In the genomic region with DNA sequence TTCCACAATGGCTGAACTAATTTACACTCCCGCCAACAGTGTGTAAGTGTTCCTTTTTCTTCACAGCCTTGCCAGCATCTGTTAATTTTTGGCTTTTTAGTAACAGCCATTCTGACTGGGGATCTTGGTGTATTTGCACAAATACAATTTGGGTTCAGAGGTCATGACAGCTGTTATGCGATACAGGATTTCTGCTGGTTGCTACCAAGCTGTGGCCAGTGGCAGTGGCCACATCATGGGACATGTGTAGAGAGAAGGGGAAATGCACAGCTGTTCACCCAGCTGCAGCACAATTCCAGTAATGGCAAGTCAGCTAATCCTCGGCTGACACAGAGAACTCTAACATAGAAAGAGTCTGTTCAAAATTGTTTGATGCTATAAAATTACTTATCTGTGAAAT, we compare ENCODE assay signal across 22 cellular contexts. TPM values are rescaled to one million over a fixed set of nuclear protein-coding genes. Genes with fewer than 3 reads are reported as not detected.
"Had no signal": no experiment of that assay in that cellular context is flagged by ENCODE, and none has a peak within 500 bp of the region (broad histone marks: within the 10 kb centered on the region; RNA-seq: fewer than 3 reads in every experiment).

No MANE protein-coding gene starts in this region.

- H3K27me3 ChIP-seq: body of pancreas, foreskin keratinocyte, hepatocyte, left lung, thyroid gland had no signal

- H3K27ac Mint-ChIP-seq: activated CD8-positive, alpha-beta T cell treated with anti-CD3 and anti-CD28 coated beads, Interleukin-2, amount 10 ng/mL, durations not matched to agents 7 days and 5 days; activated naive CD8-positive, alpha-beta T cell treated with anti-CD3 and anti-CD28 coated beads, Interleukin-2, amount 50 U/mL, for 24 hours; activated T-helper 1 cell treated with anti-CD3 and anti-CD28 coated beads, Interleukin-12 subunit alpha, Interleukin-12 subunit beta, Interleukin-2, Interleukin-4 antibody, amounts not matched to agents 30 ng/mL and 10 ng/mL and 1 ng/mL, durations not matched to agents 14 hours and 24 hours and 36 hours; immature natural killer cell; natural killer cell; progenitor cell of endocrine pancreas; stimulated activated naive CD8-positive, alpha-beta T cell treated with anti-CD3 and anti-CD28 coated beads, Interleukin-15, Interleukin-2, amounts not matched to agents 100 ng/mL and 50 ng/mL, for 24 hours had no signal

- H3K4me3 ChIP-seq: body of pancreas, hepatocyte, left lung, lung, thyroid gland had no signal

- H3K9me3 Mint-ChIP-seq: activated naive CD8-positive, alpha-beta T cell treated with anti-CD3 and anti-CD28 coated beads, Interleukin-2, amount 50 U/mL, for 24 hours; activated T-helper 1 cell treated with anti-CD3 and anti-CD28 coated beads, Interleukin-12 subunit alpha, Interleukin-12 subunit beta, Interleukin-2, Interleukin-4 antibody, amounts not matched to agents 30 ng/mL and 10 ng/mL and 1 ng/mL, durations not matched to agents 14 hours and 24 hours and 36 hours; immature natural killer cell; natural killer cell; stimulated activated naive CD8-positive, alpha-beta T cell treated with anti-CD3 and anti-CD28 coated beads, Interleukin-15, Interleukin-2, amounts not matched to agents 100 ng/mL and 50 ng/mL, for 24 hours had no signal

- H3K4me1 ChIP-seq: foreskin keratinocyte, thyroid gland had no signal

- H3K4me3 Mint-ChIP-seq: activated CD8-positive, alpha-beta T cell treated with anti-CD3 and anti-CD28 coated beads, Interleukin-2, amount 10 ng/mL, durations not matched to agents 7 days and 5 days; activated naive CD8-positive, alpha-beta T cell treated with anti-CD3 and anti-CD28 coated beads, Interleukin-2, amount 50 U/mL, for 24 hours; activated T-helper 1 cell treated with anti-CD3 and anti-CD28 coated beads, Interleukin-12 subunit alpha, Interleukin-12 subunit beta, Interleukin-2, Interleukin-4 antibody, amounts not matched to agents 30 ng/mL and 10 ng/mL and 1 ng/mL, durations not matched to agents 14 hours and 24 hours and 36 hours; immature natural killer cell; natural killer cell; stimulated activated naive CD8-positive, alpha-beta T cell treated with anti-CD3 and anti-CD28 coated beads, Interleukin-15, Interleukin-2, amounts not matched to agents 100 ng/mL and 50 ng/mL, for 24 hours had no signal

- H3K36me3 ChIP-seq: left lung, thyroid gland had no signal

- H3K27me3 Mint-ChIP-seq: activated naive CD8-positive, alpha-beta T cell treated with anti-CD3 and anti-CD28 coated beads, Interleukin-2, amount 50 U/mL, for 24 hours; stimulated activated naive CD8-positive, alpha-beta T cell treated with anti-CD3 and anti-CD28 coated beads, Interleukin-15, Interleukin-2, amounts not matched to agents 100 ng/mL and 50 ng/mL, for 24 hours had no signal

- DNase-seq: activated CD4-positive, alpha-beta T cell treated with anti-CD3 and anti-CD28 coated beads for 1 hour; activated CD4-positive, alpha-beta T cell treated with anti-CD3 and anti-CD28 coated beads, Interleukin-2, amount 50 U/mL, for 1 hour; activated CD8-positive, alpha-beta T cell treated with anti-CD3 and anti-CD28 coated beads, Interleukin-2, amount 10 ng/mL, durations not matched to agents 7 days and 5 days; activated gamma-delta T cell; activated naive CD4-positive, alpha-beta T cell treated with anti-CD3 and anti-CD28 coated beads, Interleukin-2, amount 50 U/mL, for 16 hours; activated naive CD8-positive, alpha-beta T cell treated with anti-CD3 and anti-CD28 coated beads, Interleukin-2, amount 50 U/mL, for 24 hours; body of pancreas; erythroblast; foreskin keratinocyte; immature natural killer cell; left lung; natural killer cell; stimulated activated CD4-positive, alpha-beta T cell treated with anti-CD3 and anti-CD28 coated beads, Interleukin-12 subunit alpha, Interleukin-12 subunit beta, amount 100 ng/mL, for 4 hours; stimulated activated CD4-positive, alpha-beta T cell treated with anti-CD3 and anti-CD28 coated beads, Interleukin-4, amount 100 ng/mL, for 4 hours; substantia nigra; thyroid gland had no signal

- H3K9me3 ChIP-seq: body of pancreas, left lung, thyroid gland had no signal

- H3K27ac ChIP-seq: body of pancreas, foreskin keratinocyte, hepatocyte, left lung, thyroid gland had no signal

- H3K36me3 Mint-ChIP-seq: immature natural killer cell, natural killer cell had no signal

RNA-seq across cellular contexts. Expression of gene ADGRF3, which starts 21.7 kb away (rescaled TPM):
- total RNA-seq: body of pancreas, skeletal muscle tissue had no signal
- polyA plus RNA-seq: foreskin keratinocyte had no signal
